ENCODE assay signal across 13 cellular contexts in the genomic region with DNA sequence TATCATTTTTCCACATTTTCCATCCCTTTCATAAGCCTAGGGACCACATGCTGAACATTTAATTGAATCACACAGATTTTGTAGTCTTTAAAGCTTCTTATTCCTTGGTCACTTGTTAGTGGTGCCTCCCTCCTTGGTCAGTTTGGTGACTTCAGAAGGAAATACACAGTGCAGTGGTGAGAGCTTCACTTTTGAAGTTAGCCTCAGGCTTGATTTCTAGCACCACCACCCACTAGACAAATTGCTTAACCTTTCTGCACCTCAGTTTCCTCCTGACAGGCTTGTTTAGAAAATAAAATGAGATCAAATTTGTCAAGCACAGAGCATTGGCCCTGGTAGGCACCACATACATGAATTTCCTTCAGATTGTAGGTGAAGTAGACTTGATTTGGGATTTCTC.
DNase-seq lines count a peak whose midpoint lies in the region; ATAC-seq and TF ChIP-seq lines count a peak whose summit lies in the region.
"Had no signal": no experiment of that assay in that cellular context is flagged by ENCODE, and none has a peak within 500 bp of the region (broad histone marks: within the 10 kb centered on the region; RNA-seq: fewer than 3 reads in every experiment).

No MANE protein-coding gene starts in this region.

- H3K27me3 ChIP-seq in right atrium auricular region (no peaks in the 10 kb centered on the region), fibroblast of lung (ENCODE audit: control insufficient read depth, insufficient read depth, low read length) (no peaks in the 10 kb centered on the region), psoas muscle (ENCODE audit: insufficient read depth in 3 of 3, low read length in 2 of 3) (no peaks in the 10 kb centered on the region), aorta (ENCODE audit: control insufficient read depth in 1 of 2, insufficient read depth in 2 of 2, low read length in 1 of 2) (no peaks in the 10 kb centered on the region)

- H3K9ac ChIP-seq in fibroblast of lung (ENCODE audit: insufficient read depth, low read length), result peak overlapping the region; percentile 5

- peak overlapping the region; percentile 60 for H3K4me2 ChIP-seq in fibroblast of lung (ENCODE audit: extremely low read depth, insufficient read depth, low read length)
- H3K4me2 ChIP-seq: A549 had no signal

- H3K4me3 ChIP-seq in right atrium auricular region (no peak overlapping the region), fibroblast of lung (replicated peaks in 1 of 4; ENCODE audit: control extremely low read depth in 1 of 4, insufficient read depth in 1 of 4, low read depth in 3 of 4, low read length in 4 of 4) (no peak overlapping the region), psoas muscle (no peak overlapping the region), aorta (ENCODE audit: low read length in 2 of 2) (no peak overlapping the region)
- H3K4me3 ChIP-seq: A549 had no signal

- peaks cover 71% of the 10 kb centered on the region for H3K79me2 ChIP-seq in fibroblast of lung (ENCODE audit: control insufficient read depth, insufficient read depth, low read length)

- no peak for DNase-seq in right atrium auricular region (ENCODE audit: low spot score)
- no peak for DNase-seq in Right ventricle myocardium superior
- DNase-seq in fibroblast of lung (ENCODE audit: low read depth in 2 of 2), result no peak
- DNase-seq in psoas muscle, result no peak
- DNase-seq in aorta, result no peak
- no peak for DNase-seq in activated CD8-positive, alpha-beta memory T cell treated with anti-CD3 and anti-CD28 coated beads, Interleukin-2, amount 50 U/mL, for 48 hours
- DNase-seq in EL, result no peak
- DNase-seq: activated CD4-positive, alpha-beta T cell treated with anti-CD3 and anti-CD28 coated beads, Interleukin-2, amount 50 U/mL, for 4 hours; activated effector memory CD4-positive, alpha-beta T cell treated with Interleukin-2 at 50 U/mL for 16 hours; NCI-H345; retina had no signal

- intact Hi-C loops in Right ventricle myocardium superior (cut with DNase I), result loop anchor here (5.0 kb wide), 2 partner anchors 70 to 90 kb away; partner anchors contain the start of gene FOXO3
- intact Hi-C loops in psoas muscle (cut with DNase I), result loop anchor here in 1 of 2 donors (5.0 kb wide), 2 partner anchors 60 to 90 kb away; partner anchors contain the start of gene FOXO3
- intact Hi-C loops in aorta (cut with DNase I), result loop anchor here (2.0 to 5.0 kb wide), 2 partner anchors 70 to 90 kb away; no protein-coding TSS in a partner anchor

- no peaks in the 10 kb centered on the region for H3K36me3 ChIP-seq in right atrium auricular region
- no peaks in the 10 kb centered on the region for H3K36me3 ChIP-seq in fibroblast of lung (ENCODE audit: control insufficient read depth, insufficient read depth, low read length)
- H3K36me3 ChIP-seq in psoas muscle (ENCODE audit: insufficient read depth in 1 of 2, low read depth in 1 of 2), result no peaks in the 10 kb centered on the region
- no peaks in the 10 kb centered on the region for H3K36me3 ChIP-seq in aorta (ENCODE audit: control insufficient read depth in 1 of 2, insufficient read depth in 2 of 2, low read length in 1 of 2)

- TF ChIP-seq CTCF in right atrium auricular region (IDR thresholded peaks at IDR 0.05), result no peak
- TF ChIP-seq CTCF in fibroblast of lung (conservative IDR thresholded peaks at IDR 0.05 in 1 of 2, IDR thresholded peaks at IDR 0.05 in 1 of 2; ENCODE audit: low read depth in 1 of 2, low read length in 2 of 2), result no peak
- no peak for TF ChIP-seq CTCF in psoas muscle (IDR thresholded peaks at IDR 0.05)

- H3K9me3 ChIP-seq in right atrium auricular region, result no peaks in the 10 kb centered on the region
- no peaks in the 10 kb centered on the region for H3K9me3 ChIP-seq in fibroblast of lung (ENCODE audit: control insufficient read depth, insufficient read depth, low read depth, low read length)
- H3K9me3 ChIP-seq in psoas muscle, result no peaks in the 10 kb centered on the region
- H3K9me3 ChIP-seq in aorta (ENCODE audit: control insufficient read depth, low read length), result no peaks in the 10 kb centered on the region
- H3K9me3 ChIP-seq: A549 had no signal

- ATAC-seq in Right ventricle myocardium superior (ENCODE audit: poor library complexity), result no peak
- no peak for ATAC-seq in psoas muscle
- ATAC-seq in aorta (ENCODE audit: low FRiP score), result no peak
- no peak for ATAC-seq in GM19351 (IDR thresholded peaks at IDR 0.05; ENCODE audit: unreplicated experiment)
- ATAC-seq: A549 had no signal

- no peak overlapping the region for H2AFZ ChIP-seq in fibroblast of lung (ENCODE audit: low read length)

- peak overlapping the region; percentile 81 to 87 for H3K27ac ChIP-seq in right atrium auricular region
- H3K27ac ChIP-seq in fibroblast of lung (ENCODE audit: insufficient read depth, low read length), result peak overlapping the region; percentile 91
- peak overlapping the region; percentile 84 for H3K27ac ChIP-seq in psoas muscle
- peak overlapping the region; percentile 86 to 91 for H3K27ac ChIP-seq in aorta (ENCODE audit: low read depth in 1 of 2, low read length in 2 of 2)
- H3K27ac ChIP-seq: A549 had no signal

- no peaks in the 10 kb centered on the region for H4K20me1 ChIP-seq in fibroblast of lung (ENCODE audit: control insufficient read depth, extremely low read depth, insufficient read depth, low read length)

- H3K4me1 ChIP-seq in right atrium auricular region (peaks cover 0 to 96% of the 10 kb centered on the region in 2 donors), fibroblast of lung (ENCODE audit: control insufficient read depth, extremely low read depth, insufficient read depth, low read length) (peaks cover 59% of the 10 kb centered on the region), psoas muscle (peaks cover 95% of the 10 kb centered on the region), aorta (ENCODE audit: control insufficient read depth in 1 of 2, insufficient read depth in 2 of 2, low read length in 2 of 2) (peaks cover 10 to 46% of the 10 kb centered on the region in 2 donors)
- H3K4me1 ChIP-seq: A549 had no signal
